ENCODE assay signal across 10 cellular contexts in genomic region chr21:33801424-33802405, GRCh38.
DNase-seq lines count a peak whose midpoint lies in the region; ATAC-seq and TF ChIP-seq lines count a peak whose summit lies in the region.
"Had no signal": no experiment of that assay in that cellular context is flagged by ENCODE, and none has a peak within 500 bp of the region (broad histone marks: within the 10 kb centered on the region; RNA-seq: fewer than 3 reads in every experiment).

No MANE protein-coding gene starts in this region.

- POLR2A ChIA-PET in Panc1 (lab: Charles Lee) = no interaction called here

- intact Hi-C loops in left ventricle myocardium inferior (cut with micrococcal nuclease) = no loop called here
- intact Hi-C loops in cardiac septum (cut with DNase I) = no loop called here
- intact Hi-C loops in Panc1 (cut with micrococcal nuclease; ENCODE audit: unreplicated experiment) = no loop called here
- intact Hi-C loops in right cardiac atrium (cut with DNase I) = no loop called here
- intact Hi-C loops in testis (cut with DNase I; ENCODE audit: low total_unique reads) = no loop called here

- peak overlapping the region; percentile 27 for H3K27ac ChIP-seq in left ventricle myocardium inferior (replicated peaks)
- peak overlapping the region; percentile 63 for H3K27ac ChIP-seq in Panc1 (ENCODE audit: low read length)
- peak overlapping the region; percentile 35 for H3K27ac ChIP-seq in right cardiac atrium (ENCODE audit: low read length)
- peak overlapping the region in 1 of 2 donors; percentile 60 for H3K27ac ChIP-seq in testis
- H3K27ac ChIP-seq: parathyroid adenoma had no signal

- H3K36me3 ChIP-seq in left ventricle myocardium inferior (peaks cover 20% of the 10 kb centered on the region), Panc1 (ENCODE audit: control insufficient read depth, insufficient read depth, low read length) (no peaks in the 10 kb centered on the region; the same call in 1 of the 2 replicates), testis (ENCODE audit: low read depth, missing control alignments) (no peaks in the 10 kb centered on the region)

- CTCF ChIA-PET in Panc1 (lab: Charles Lee) = no interaction called here

- no TSS peak for BruUV-seq in Panc1 (replicated peaks; lab: Mats Ljungman, UMichigan)

- WGBS in right cardiac atrium = 68% methylated on average over 8 of the region's 8 CpGs
- WGBS in testis, 2 donors = 80 to 85% methylated on average over 8 of the region's 8 CpGs

- no peak for DNase-seq in left ventricle myocardium inferior
- no peak for DNase-seq in cardiac septum (ENCODE audit: low spot score)
- DNase-seq in Panc1 (ENCODE audit: low read depth, low spot score) = peak; percentile 85
- no peak for DNase-seq in right cardiac atrium
- DNase-seq in testis = no peak
- no peak for DNase-seq in cerebellum (ENCODE audit: low spot score)
- no peak for DNase-seq in GM19238 (ENCODE audit: insufficient read length, low spot score)
- DNase-seq: activated B cell treated with CpG ODN at 0.5 μM for 24 hours had no signal

- ATAC-seq in Panc1 (peak; percentile 99), right cardiac atrium (no peak), GM18517 (IDR thresholded peaks at IDR 0.05; ENCODE audit: unreplicated experiment) (no peak)

- in situ Hi-C loops in Panc1 (cut with HindIII; ENCODE audit: low pct_unique_long_range_greater_than_20kb, low sequenced_read_pairs) = no loop called here

- H3K4me1 ChIP-seq in left ventricle myocardium inferior (peaks cover 5% of the 10 kb centered on the region), Panc1 (ENCODE audit: control insufficient read depth, insufficient read depth, low read length) (peaks cover 16% of the 10 kb centered on the region), right cardiac atrium (ENCODE audit: control insufficient read depth, insufficient read depth, low read length) (peaks cover 2% of the 10 kb centered on the region), testis (peaks cover 9% of the 10 kb centered on the region)
- H3K4me1 ChIP-seq: parathyroid adenoma had no signal

- TF ChIP-seq POLR2A in testis (IDR thresholded peaks at IDR 0.05) = no peak

- H3K4me3 ChIP-seq in left ventricle myocardium inferior (no peak overlapping the region), Panc1 (ENCODE audit: low read depth in 2 of 2, low read length in 2 of 2) (no peak overlapping the region), right cardiac atrium (ENCODE audit: low read length) (no peak overlapping the region), testis (no peak overlapping the region)

- TF ChIP-seq CTCF in left ventricle myocardium inferior (IDR thresholded peaks at IDR 0.05; ENCODE audit: borderline replicate concordance) (no peak), Panc1 (IDR thresholded peaks at IDR 0.05) (no peak), testis (IDR thresholded peaks at IDR 0.05) (no peak)

- H3K9me3 ChIP-seq in left ventricle myocardium inferior (replicated peaks) (no peaks in the 10 kb centered on the region), Panc1 (ENCODE audit: control insufficient read depth, insufficient read depth, low read depth, low read length) (no peaks in the 10 kb centered on the region), right cardiac atrium (ENCODE audit: control insufficient read depth, low read length) (no peaks in the 10 kb centered on the region), testis (no peaks in the 10 kb centered on the region)

- no peaks in the 10 kb centered on the region for H3K27me3 ChIP-seq in left ventricle myocardium inferior (ENCODE audit: low read depth)
- H3K27me3 ChIP-seq in Panc1 (ENCODE audit: control insufficient read depth, insufficient read depth, low read length) = no peaks in the 10 kb centered on the region
- H3K27me3 ChIP-seq in right cardiac atrium (ENCODE audit: control insufficient read depth, insufficient read depth) = no peaks in the 10 kb centered on the region
- no peaks in the 10 kb centered on the region for H3K27me3 ChIP-seq in testis
